1 cellular context compared by ENCODE assay signal in genomic region chr2:101432411-101433181, GRCh38.
TF ChIP-seq lines count a peak whose summit lies in the region.

No MANE protein-coding gene starts in this region.

TF ChIP-seq in K562, 482 proteins besides CTCF, POLR2A, EP300 and RAD21 (continued from another document):
- TF ChIP-seq HMBOX1 (IDR thresholded peaks at IDR 0.05) (no peak), TSHZ1 (CRISPR knock-in tag; IDR thresholded peaks at IDR 0.05) (no peak), OTX1 (CRISPR knock-in tag; IDR thresholded peaks at IDR 0.05) (no peak), PBX2 (CRISPR knock-in tag; IDR thresholded peaks at IDR 0.05; ENCODE audit: low read depth) (no peak), PBX2 (tag; conservative IDR thresholded peaks at IDR 0.05; ENCODE audit: low read depth) (no peak), ZNF696 (CRISPR knock-in tag; conservative IDR thresholded peaks at IDR 0.05) (no peak), FOXA1 (IDR thresholded peaks at IDR 0.05; ENCODE audit: borderline replicate concordance) (no peak), ARID4B (CRISPR knock-in tag; IDR thresholded peaks at IDR 0.05) (no peak), SRF (CRISPR knock-in tag; IDR thresholded peaks at IDR 0.05) (no peak), SREBF2 (CRISPR knock-in tag; IDR thresholded peaks at IDR 0.05) (no peak), TCFL5 (CRISPR knock-in tag; conservative IDR thresholded peaks at IDR 0.05) (no peak), MLLT1 (IDR thresholded peaks at IDR 0.05) (no peak), FOSL1 (tag; conservative IDR thresholded peaks at IDR 0.05) (peak; percentile 69), TGIF2 (CRISPR knock-in tag; IDR thresholded peaks at IDR 0.05) (no peak), SMARCB1 (IDR thresholded peaks at IDR 0.05; ENCODE audit: insufficient read length, low read depth) (no peak), ZFX (CRISPR knock-in tag; IDR thresholded peaks at IDR 0.05) (no peak), MAFK (IDR thresholded peaks at IDR 0.05; ENCODE audit: low read length) (no peak), CREM (IDR thresholded peaks at IDR 0.05; ENCODE audit: low read depth) (0 out of 2 replicates have a peak, but pooled peaks have one; percentile 11), ZNF316 (IDR thresholded peaks at IDR 0.05) (peak; percentile 58), U2AF1 (optimal IDR thresholded peaks at IDR 0.05; ENCODE audit: low read depth, low read length) (no peak), XRCC5 (IDR thresholded peaks at IDR 0.05; ENCODE audit: low read depth, low read length) (no peak), NR2C1 (IDR thresholded peaks at IDR 0.05) (no peak), NR2C1 (tag; IDR thresholded peaks at IDR 0.05) (no peak), ZBTB7A (IDR thresholded peaks at IDR 0.05; ENCODE audit: borderline replicate concordance, control insufficient read depth, low read depth, low read length) (no peak), MAFG (tag; conservative IDR thresholded peaks at IDR 0.05) (peak; percentile 59), CCNT2 (IDR thresholded peaks at IDR 0.05; ENCODE audit: borderline replicate concordance, extremely low read depth, insufficient read length, low read depth, low read length) (no peak), KDM2B (CRISPR knock-in tag; IDR thresholded peaks at IDR 0.05) (no peak), ZNF3 (CRISPR knock-in tag; IDR thresholded peaks at IDR 0.05) (no peak), HLTF (IDR thresholded peaks at IDR 0.05) (no peak), BCL6 (CRISPR knock-in tag; IDR thresholded peaks at IDR 0.05) (no peak), ATF1 (CRISPR knock-in tag; IDR thresholded peaks at IDR 0.05) (no peak), ATF1 (tag; IDR thresholded peaks at IDR 0.05) (no peak), FOXM1 (IDR thresholded peaks at IDR 0.05; ENCODE audit: low read depth) (no peak), FOXM1 (CRISPR knock-in tag; IDR thresholded peaks at IDR 0.05; ENCODE audit: low read depth) (no peak), ZNF24 (IDR thresholded peaks at IDR 0.05) (no peak), NFE2 (IDR thresholded peaks at IDR 0.05; ENCODE audit: low read depth) (peak; percentile 71)
- TF ChIP-seq, protein P1, sequence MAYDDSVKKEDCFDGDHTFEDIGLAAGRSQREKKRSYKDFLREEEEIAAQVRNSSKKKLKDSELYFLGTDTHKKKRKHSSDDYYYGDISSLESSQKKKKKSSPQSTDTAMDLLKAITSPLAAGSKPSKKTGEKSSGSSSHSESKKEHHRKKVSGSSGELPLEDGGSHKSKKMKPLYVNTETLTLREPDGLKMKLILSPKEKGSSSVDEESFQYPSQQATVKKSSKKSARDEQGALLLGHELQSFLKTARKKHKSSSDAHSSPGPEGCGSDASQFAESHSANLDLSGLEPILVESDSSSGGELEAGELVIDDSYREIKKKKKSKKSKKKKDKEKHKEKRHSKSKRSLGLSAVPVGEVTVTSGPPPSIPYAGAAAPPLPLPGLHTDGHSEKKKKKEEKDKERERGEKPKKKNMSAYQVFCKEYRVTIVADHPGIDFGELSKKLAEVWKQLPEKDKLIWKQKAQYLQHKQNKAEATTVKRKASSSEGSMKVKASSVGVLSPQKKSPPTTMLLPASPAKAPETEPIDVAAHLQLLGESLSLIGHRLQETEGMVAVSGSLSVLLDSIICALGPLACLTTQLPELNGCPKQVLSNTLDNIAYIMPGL (CRISPR knock-in tag; IDR thresholded peaks at IDR 0.05), result no peak
